In genomic region chr6:28863607-28864320, GRCh38 we compare ENCODE assay signal across 8 cellular contexts.
DNase-seq lines count a peak whose midpoint lies in the region; ATAC-seq and TF ChIP-seq lines count a peak whose summit lies in the region.

No MANE protein-coding gene starts in this region.

- H3K36me3 Mint-ChIP-seq in activated T-helper 1 cell treated with anti-CD3 and anti-CD28 coated beads, Interleukin-12 subunit alpha, Interleukin-12 subunit beta, Interleukin-2, Interleukin-4 antibody, amounts not matched to agents 30 ng/mL and 10 ng/mL and 1 ng/mL, durations not matched to agents 14 hours and 24 hours and 36 hours (ENCODE audit: low read depth): peaks cover 10% of the 10 kb centered on the region
- peaks cover 5 to 8% (median 6%) of the 10 kb centered on the region in 3 donors for H3K36me3 Mint-ChIP-seq in naive thymus-derived CD8-positive, alpha-beta T cell

- H3K4me3 Mint-ChIP-seq in activated T-helper 1 cell treated with anti-CD3 and anti-CD28 coated beads, Interleukin-12 subunit alpha, Interleukin-12 subunit beta, Interleukin-2, Interleukin-4 antibody, amounts not matched to agents 30 ng/mL and 10 ng/mL and 1 ng/mL, durations not matched to agents 14 hours and 24 hours and 36 hours: peak overlapping the region; percentile 94
- peak overlapping the region; percentile 89 to 98 (median 96) for H3K4me3 Mint-ChIP-seq in naive thymus-derived CD8-positive, alpha-beta T cell

- peak overlapping the region; percentile 93 for H3K27ac Mint-ChIP-seq in activated T-helper 1 cell treated with anti-CD3 and anti-CD28 coated beads, Interleukin-12 subunit alpha, Interleukin-12 subunit beta, Interleukin-2, Interleukin-4 antibody, amounts not matched to agents 30 ng/mL and 10 ng/mL and 1 ng/mL, durations not matched to agents 14 hours and 24 hours and 36 hours
- H3K27ac Mint-ChIP-seq in naive thymus-derived CD8-positive, alpha-beta T cell: peak overlapping the region; percentile 85 to 100 (median 95)

- no peaks in the 10 kb centered on the region for H3K9me3 ChIP-seq in Peyer's patch

- peaks cover 16% of the 10 kb centered on the region for H3K9me3 Mint-ChIP-seq in activated T-helper 1 cell treated with anti-CD3 and anti-CD28 coated beads, Interleukin-12 subunit alpha, Interleukin-12 subunit beta, Interleukin-2, Interleukin-4 antibody, amounts not matched to agents 30 ng/mL and 10 ng/mL and 1 ng/mL, durations not matched to agents 14 hours and 24 hours and 36 hours
- peaks cover 0 to 19% (median 8%) of the 10 kb centered on the region in 9 donors for H3K9me3 Mint-ChIP-seq in naive thymus-derived CD8-positive, alpha-beta T cell

- no peak for TF ChIP-seq POLR2A in Peyer's patch (IDR thresholded peaks at IDR 0.05)

- H3K4me1 ChIP-seq in Peyer's patch: peaks cover 0 to 7% (median 1%) of the 10 kb centered on the region in 4 donors

- no peaks in the 10 kb centered on the region for H3K36me3 ChIP-seq in Peyer's patch

- peak; percentile 36 to 45 for ATAC-seq in naive thymus-derived CD8-positive, alpha-beta T cell
- ATAC-seq in GM21786 (IDR thresholded peaks at IDR 0.05; ENCODE audit: unreplicated experiment): no peak

- peaks cover 17% of the 10 kb centered on the region for H3K27me3 Mint-ChIP-seq in activated T-helper 1 cell treated with anti-CD3 and anti-CD28 coated beads, Interleukin-12 subunit alpha, Interleukin-12 subunit beta, Interleukin-2, Interleukin-4 antibody, amounts not matched to agents 30 ng/mL and 10 ng/mL and 1 ng/mL, durations not matched to agents 14 hours and 24 hours and 36 hours (ENCODE audit: insufficient read depth)
- H3K27me3 Mint-ChIP-seq in naive thymus-derived CD8-positive, alpha-beta T cell: peaks cover 0 to 8% (median 0%) of the 10 kb centered on the region in 5 donors

- POLR2A ChIA-PET in naive thymus-derived CD8-positive, alpha-beta T cell (lab: Charles Lee): interaction anchor here (0.6 to 11.9 kb wide), 16 partner anchors 10 to 1384 kb away, joined by 3 to 255 read pairs (median 6); partner anchors contain the start of gene TRIM27

- H3K4me3 ChIP-seq in GM12865 (ENCODE audit: low read depth, low read length) (peak overlapping the region; percentile 73), Peyer's patch (peak overlapping the region; percentile 49 to 70 (median 62)), fibroblast of mammary gland (ENCODE audit: control insufficient read depth, low read depth, low read length) (peak overlapping the region; percentile 59)

- H3K27ac ChIP-seq in Peyer's patch: peak overlapping the region; percentile 33 to 68 (median 46)

- TF ChIP-seq CTCF in GM12865 (IDR thresholded peaks at IDR 0.05; ENCODE audit: insufficient read depth, low read depth, low read length, missing control alignments) (no peak), Peyer's patch (IDR thresholded peaks at IDR 0.05) (no peak), fibroblast of mammary gland (conservative IDR thresholded peaks at IDR 0.05; ENCODE audit: control insufficient read depth, insufficient read depth, low read depth, low read length) (no peak)

- peaks cover 47% of the 10 kb centered on the region for H3K4me1 Mint-ChIP-seq in activated T-helper 1 cell treated with anti-CD3 and anti-CD28 coated beads, Interleukin-12 subunit alpha, Interleukin-12 subunit beta, Interleukin-2, Interleukin-4 antibody, amounts not matched to agents 30 ng/mL and 10 ng/mL and 1 ng/mL, durations not matched to agents 14 hours and 24 hours and 36 hours (ENCODE audit: low read depth)
- H3K4me1 Mint-ChIP-seq in naive thymus-derived CD8-positive, alpha-beta T cell: peaks cover 23 to 50% (median 40%) of the 10 kb centered on the region in 4 donors

- intact Hi-C loops in activated T-helper 1 cell treated with anti-CD3 and anti-CD28 coated beads, Interleukin-12 subunit alpha, Interleukin-12 subunit beta, Interleukin-2, Interleukin-4 antibody, amounts not matched to agents 30 ng/mL and 10 ng/mL and 1 ng/mL, durations not matched to agents 14 hours and 24 hours and 36 hours (cut with micrococcal nuclease): loop anchor here (1.0 to 10.0 kb wide), 10 partner anchors 25 to 1716 kb away; partner anchors contain the start of genes POLR1H, PPP1R11, TRIM27 and ZNF184

- peaks cover 0 to 3% of the 10 kb centered on the region in 2 donors for H3K27me3 ChIP-seq in Peyer's patch

- in situ Hi-C loops in KBM-7 (cut with MboI; ENCODE audit: low pct_unique_long_range_greater_than_20kb, low sequenced_read_pairs): no loop called here

- DNase-seq in GM12865 (ENCODE audit: low read depth): peak; percentile 92
- DNase-seq in KBM-7: peak; percentile 95
- DNase-seq in Peyer's patch: peak; percentile 53 to 85 (median 76)
- DNase-seq in activated T-helper 1 cell treated with anti-CD3 and anti-CD28 coated beads, Interleukin-12 subunit alpha, Interleukin-12 subunit beta, Interleukin-2, Interleukin-4 antibody, amounts not matched to agents 30 ng/mL and 10 ng/mL and 1 ng/mL, durations not matched to agents 14 hours and 24 hours and 36 hours (ENCODE audit: low spot score): peak; percentile 80
- DNase-seq in fibroblast of mammary gland (ENCODE audit: low read depth): peak; percentile 85
- DNase-seq in naive thymus-derived CD8-positive, alpha-beta T cell: peak; percentile 52 to 96 (median 88)
- peak; percentile 61 to 64 for DNase-seq in stimulated activated CD8-positive, alpha-beta memory T cell treated with anti-CD3 and anti-CD28 coated beads, Interleukin-7, amount 100 ng/mL, for 48 hours (ENCODE audit: extremely low read depth in 1 of 2, low read depth in 1 of 2)
